ENCODE assay signal across 23 cellular contexts in genomic region chr20:62297449-62298227, GRCh38.
"Had no signal": no experiment of that assay in that cellular context is flagged by ENCODE, and none has a peak within 500 bp of the region (broad histone marks: within the 10 kb centered on the region; RNA-seq: fewer than 3 reads in every experiment).

No MANE protein-coding gene starts in this region.

- H2AFZ ChIP-seq: neural progenitor cell had no signal

- H3K9ac ChIP-seq: neural progenitor cell had no signal

- ATAC-seq: activated CD4-positive, CD25-positive, alpha-beta regulatory T cell treated with anti-CD3 and anti-CD28 coated beads, Interleukin-2, amount 50 U/mL, for 24 hours; activated naive CD8-positive, alpha-beta T cell treated with anti-CD3 and anti-CD28 coated beads, Interleukin-2, amount 50 U/mL, for 24 hours; activated T-cell treated with anti-CD3 and anti-CD28 coated beads, Interleukin-2, amount 50 U/mL, for 4 hours; left lung had no signal

- H3K4me3 ChIP-seq: left lung, neural progenitor cell, ovary, sigmoid colon, transverse colon, uterus had no signal

- H3K27ac ChIP-seq: left lung, neural progenitor cell, ovary, sigmoid colon, transverse colon, uterus had no signal

- H3K4me1 ChIP-seq: neural progenitor cell, transverse colon, uterus had no signal

- H3K36me3 ChIP-seq: neural progenitor cell, ovary, uterus had no signal

- FAIRE-seq: frontal cortex, kidney had no signal

- H3K27me3 ChIP-seq: left lung, neural progenitor cell, ovary, sigmoid colon, transverse colon, uterus had no signal

- H3K4me2 ChIP-seq: neural progenitor cell had no signal

- DNase-seq: activated CD4-positive, alpha-beta T cell treated with anti-CD3 and anti-CD28 coated beads, Interleukin-2, amount 50 U/mL, for 1 hour; activated CD8-positive, alpha-beta memory T cell treated with anti-CD3 and anti-CD28 coated beads, Interleukin-2, amount 50 U/mL, for 4 hours; activated effector memory CD4-positive, alpha-beta T cell treated with Interleukin-2 at 50 U/mL for 16 hours; activated naive CD4-positive, alpha-beta T cell treated with anti-CD3 and anti-CD28 coated beads, Interleukin-2, amount 10 ng/mL, durations not matched to agents 7 days and 5 days; activated naive CD8-positive, alpha-beta T cell treated with anti-CD3 and anti-CD28 coated beads, Interleukin-2, amount 50 U/mL, for 24 hours; activated T-cell treated with anti-CD3 and anti-CD28 coated beads, Interleukin-2, amount 50 U/mL, for 4 hours; anterior cingulate cortex; cerebellar nuclear complex; cortex of kidney; effector CD4-positive, alpha-beta T cell; naive B cell; ovary; stimulated activated CD8-positive, alpha-beta memory T cell treated with anti-CD3 and anti-CD28 coated beads, Interleukin-4, amount 100 ng/mL, for 48 hours; stimulated activated naive CD4-positive, alpha-beta T cell treated with Interleukin-2 at 50 U/mL for 16 hours; T1000; transverse colon; uterus had no signal

- H3K9me3 ChIP-seq: left lung, ovary, sigmoid colon, transverse colon, uterus had no signal
